Comparison of ENCODE assay signal across 8 cellular contexts in the genomic region with DNA sequence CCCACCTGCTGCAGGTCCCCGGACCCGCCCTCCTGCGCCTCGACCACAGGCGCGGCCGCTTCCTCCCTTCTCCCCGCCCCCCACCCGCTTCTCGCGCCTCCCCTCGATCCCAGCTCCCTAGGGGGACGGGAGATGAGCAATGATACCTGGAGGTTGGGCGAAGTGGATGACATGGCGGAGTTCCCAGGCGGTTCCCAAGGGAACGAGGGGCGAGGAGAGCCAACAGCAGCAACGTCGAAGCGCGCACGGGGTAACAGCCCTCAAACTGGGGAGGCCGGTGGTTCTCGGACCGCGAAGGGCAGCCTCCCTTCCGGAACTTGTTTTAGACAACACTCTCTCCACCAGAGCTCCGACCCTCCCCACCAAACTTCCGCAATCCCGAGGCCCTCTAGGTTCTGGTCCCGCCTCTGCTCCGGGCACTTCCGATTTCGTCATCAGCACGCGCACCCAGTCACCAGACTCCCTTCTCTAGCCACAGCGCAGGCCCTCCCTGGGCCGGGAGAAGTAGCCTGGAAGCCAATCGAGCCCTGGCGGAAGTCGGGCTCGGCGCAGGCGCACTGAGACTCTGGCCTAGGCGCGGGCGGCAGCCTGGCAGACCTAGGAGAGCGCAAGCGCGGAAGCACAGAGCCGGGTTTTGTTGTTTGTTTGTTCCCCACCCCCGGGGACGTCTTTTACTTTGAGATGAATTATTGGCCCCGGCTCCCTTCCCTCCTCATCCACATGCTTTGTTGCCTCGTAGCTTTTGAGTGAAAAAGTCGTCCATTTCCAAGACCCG. TPM values are rescaled to one million over a fixed set of nuclear protein-coding genes. Genes with fewer than 3 reads are reported as not detected.
DNase-seq lines count a peak whose midpoint lies in the region; ATAC-seq lines count a peak whose summit lies in the region.

A gene (minus strand): TSS at position 390 of the 775 bp plus-strand sequence. CDS start 217 bp downstream, at position 173.

- intact Hi-C loops in left colon (cut with DNase I, micrococcal nuclease), result no loop called here

- DNase-seq in C1 segment of cervical spinal cord (lab: John Stamatoyannopoulos, UW) (peak; percentile 95 to 100 (median 99)), NCI-H748 (lab: John Stamatoyannopoulos, UW; ENCODE audit: unreplicated experiment) (peak; percentile 100), cortex of kidney (lab: John Stamatoyannopoulos, UW) (peak; percentile 60), left colon (peak; percentile 99 to 100)
- DNase-seq in activated CD4-positive, alpha-beta T cell treated with anti-CD3 and anti-CD28 coated beads, Interleukin-2, amount 50 U/mL, for 1 hour, result peak; percentile 99
- peak; percentile 100 for DNase-seq in stimulated activated CD4-positive, alpha-beta T cell treated with anti-CD3 and anti-CD28 coated beads, Interleukin-1b, Interleukin-23, amount 100 ng/mL, for 48 hours

- ATAC-seq in GM19351 (IDR thresholded peaks at IDR 0.05; ENCODE audit: unreplicated experiment) (peak; percentile 95), HG03521 (IDR thresholded peaks at IDR 0.05; ENCODE audit: unreplicated experiment) (peak; percentile 97), left colon (peak; percentile 97)

RNA-seq across cellular contexts. Expression of the gene that starts here (rescaled TPM):
- total RNA-seq in left colon, result 100 to 1,000 TPM; 123 to 163 TPM

Comparison
In these comparisons a context has a peak if more than half of its experiments do, and no peak if none do; other contexts are left out.
1. Peak in every context shown above with its lines: DNase-seq and ATAC-seq.